ENCODE assay signal across 16 cellular contexts in genomic region chr20:34946661-34947060, GRCh38. TPM values are rescaled to one million over a fixed set of nuclear protein-coding genes. Genes with fewer than 3 reads are reported as not detected.
"Had no signal": no experiment of that assay in that cellular context is flagged by ENCODE, and none has a peak within 500 bp of the region (broad histone marks: within the 10 kb centered on the region; RNA-seq: fewer than 3 reads in every experiment).

No MANE protein-coding gene starts in this region.

- H3K27me3 ChIP-seq: right atrium auricular region had no signal

- H3K4me1 ChIP-seq: parathyroid adenoma had no signal

- ATAC-seq: activated CD8-positive, alpha-beta T cell treated with anti-CD3 and anti-CD28 coated beads for 36 hours; activated T-cell treated with anti-CD3 and anti-CD28 coated beads, Interleukin-2, amount 50 U/mL, for 72 hours; esophagus mucosa; stimulated activated memory B cell treated with anti-CD40 and anti-IgM and Interleukin-4, amounts not matched to agents 10 μg/mL and 1 μg/mL and 100 μg/mL, for 72 hours had no signal

- DNase-seq: activated CD4-positive, alpha-beta T cell treated with anti-CD3 and anti-CD28 coated beads for 4 hours; activated CD8-positive, alpha-beta memory T cell treated with anti-CD3 and anti-CD28 coated beads, Interleukin-2, amount 50 U/mL, for 4 hours; activated CD8-positive, alpha-beta T cell treated with anti-CD3 and anti-CD28 coated beads for 36 hours; activated naive CD4-positive, alpha-beta T cell treated with anti-CD3 and anti-CD28 coated beads for 36 hours; activated T-cell treated with anti-CD3 and anti-CD28 coated beads, Interleukin-2, amount 50 U/mL, for 72 hours; caudate nucleus; glutamatergic neuron; SK-N-SH; stimulated activated CD4-positive, alpha-beta T cell treated with anti-CD3 and anti-CD28 coated beads, Interleukin-1b, Interleukin-23, amount 100 ng/mL, for 48 hours; substantia nigra; T-helper 1 cell; trophoblast cell had no signal

- H3K9me3 ChIP-seq: right atrium auricular region, SK-N-SH had no signal

- H3K27ac ChIP-seq: parathyroid adenoma had no signal

- H3K9ac ChIP-seq: parathyroid adenoma, SK-N-SH had no signal

- H3K4me3 ChIP-seq: right atrium auricular region had no signal

RNA-seq across cellular contexts. Expression of gene MYH7B, which starts 9.0 kb away (rescaled TPM):
- total RNA-seq: esophagus mucosa had no signal
